Comparison of ENCODE assay signal across 17 cellular contexts in the genomic region with DNA sequence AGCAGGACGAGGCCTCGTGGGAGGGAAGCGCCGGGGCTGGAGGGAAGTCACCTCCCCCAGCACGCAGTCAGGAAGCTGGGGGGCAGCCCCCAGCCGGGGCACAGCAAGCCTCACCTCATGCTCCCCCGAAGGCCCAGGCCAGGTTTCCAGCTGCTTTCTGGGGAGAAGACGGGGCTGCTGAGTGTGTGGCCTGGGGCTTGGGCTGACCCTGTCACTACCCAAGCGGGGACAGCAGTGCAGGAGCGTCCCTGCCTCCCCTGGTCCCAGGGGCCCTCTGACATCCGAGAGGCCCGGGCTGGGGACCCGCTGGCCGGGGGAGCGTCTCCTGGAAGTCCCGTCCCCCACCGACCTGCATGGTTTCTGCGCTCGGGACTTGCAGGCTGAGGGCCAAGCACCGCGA. TPM values are rescaled to one million over a fixed set of nuclear protein-coding genes. Genes with fewer than 3 reads are reported as not detected.
DNase-seq lines count a peak whose midpoint lies in the region; ATAC-seq and TF ChIP-seq lines count a peak whose summit lies in the region.
"Had no signal": no experiment of that assay in that cellular context is flagged by ENCODE, and none has a peak within 500 bp of the region (broad histone marks: within the 10 kb centered on the region; RNA-seq: fewer than 3 reads in every experiment).

No MANE protein-coding gene starts in this region.

- no peaks in the 10 kb centered on the region for H3K27me3 ChIP-seq in BLaER1
- H3K27me3 ChIP-seq in neuronal stem cell (ENCODE audit: control insufficient read depth in 3 of 3, insufficient read depth in 3 of 3, low read depth in 1 of 3, low read length in 3 of 3), result peaks cover 0 to 4% (median 0%) of the 10 kb centered on the region in 3 experiments
- no peaks in the 10 kb centered on the region for H3K27me3 ChIP-seq in Peyer's patch

- no peak for ATAC-seq in HG03097 (IDR thresholded peaks at IDR 0.05; ENCODE audit: low FRiP score, unreplicated experiment)
- ATAC-seq in HG03520 (IDR thresholded peaks at IDR 0.05; ENCODE audit: unreplicated experiment), result no peak
- ATAC-seq: GM12878, HepG2 had no signal

- no peak overlapping the region for H3K23ac ChIP-seq in neuronal stem cell (ENCODE audit: low read depth, low read length, poor library complexity)

- H3K79me1 ChIP-seq in neuronal stem cell (ENCODE audit: low read depth, low read length), result no peaks in the 10 kb centered on the region

- no CpG with 5 or more reads among the region's 21 CpGs for WGBS in neuronal stem cell (ENCODE audit: extremely low coverage in 2 of 2, insufficient read length in 2 of 2, insufficient replicate concordance in 1 of 2), 2 donors

- no peak for TF ChIP-seq POLR2A in Peyer's patch (IDR thresholded peaks at IDR 0.05)

- no peak overlapping the region for H3K14ac ChIP-seq in neuronal stem cell (ENCODE audit: low read length)

- peak overlapping the region; percentile 83 for H3K18ac ChIP-seq in neuronal stem cell (ENCODE audit: low read length)

- H3K27ac ChIP-seq in BLaER1, result peak overlapping the region; percentile 58; the same call in 1 of the 2 replicates
- no peak overlapping the region for H3K27ac ChIP-seq in neuronal stem cell (replicated peaks; ENCODE audit: low read length)
- no peak overlapping the region for H3K27ac ChIP-seq in Peyer's patch
- no peak overlapping the region for H3K27ac ChIP-seq in caudate nucleus (ENCODE audit: low read depth, low read length)

- H3K4me2 ChIP-seq in BLaER1 (peak overlapping the region; percentile 75), neuronal stem cell (ENCODE audit: insufficient read depth, low read length, poor library complexity, severe bottlenecking) (no peak overlapping the region)
- H3K4me2 ChIP-seq: GM23338 had no signal

- H3K36me3 Mint-ChIP-seq in chondrocyte (ENCODE audit: low read depth), result no peaks in the 10 kb centered on the region

- H2AK5ac ChIP-seq in neuronal stem cell (ENCODE audit: low read depth, low read length), result no peak overlapping the region

- H3K9me3 ChIP-seq in BLaER1 (peaks cover 5% of the 10 kb centered on the region; the same call in 1 of the 2 replicates), neuronal stem cell (replicated peaks in 1 of 2; ENCODE audit: control insufficient read depth in 2 of 2, insufficient read depth in 1 of 2, low read depth in 1 of 2, low read length in 2 of 2) (peaks cover 7% of the 10 kb centered on the region in 2 donors), Peyer's patch (peaks cover 0 to 5% (median 0%) of the 10 kb centered on the region in 4 donors)

- no peaks in the 10 kb centered on the region for H3K4me1 Mint-ChIP-seq in chondrocyte (ENCODE audit: low read depth)

- 0 out of 2 replicates have a peak overlapping the region, but pooled peaks have one; percentile 34 for H3K9ac ChIP-seq in BLaER1
- H3K9ac ChIP-seq in neuronal stem cell (ENCODE audit: low read depth, low read length, poor library complexity), result no peak overlapping the region

- peak overlapping the region; percentile 37 for H2BK15ac ChIP-seq in neuronal stem cell (ENCODE audit: low read length)

- no peak overlapping the region for H3K4me3 Mint-ChIP-seq in chondrocyte (ENCODE audit: unreplicated experiment)
- H3K4me3 Mint-ChIP-seq: CD4-positive, alpha-beta T cell; GM23338; H9 had no signal

- TF ChIP-seq CTCF in chondrocyte (IDR thresholded peaks at IDR 0.05) (no peak), Peyer's patch (IDR thresholded peaks at IDR 0.05) (no peak)

- peaks cover 7% of the 10 kb centered on the region for H3K27me3 Mint-ChIP-seq in chondrocyte (ENCODE audit: low read depth)
- H3K27me3 Mint-ChIP-seq: CD4-positive, alpha-beta T cell had no signal

- H3K4ac ChIP-seq in neuronal stem cell (ENCODE audit: low read length), result no peak overlapping the region

- H3K4me1 ChIP-seq in BLaER1 (peaks cover 24% of the 10 kb centered on the region), neuronal stem cell (ENCODE audit: control insufficient read depth in 2 of 2, insufficient read depth in 1 of 2, low read depth in 1 of 2, low read length in 2 of 2) (peaks cover 0 to 3% of the 10 kb centered on the region in 2 donors), Peyer's patch (no peaks in the 10 kb centered on the region)

- H3K27ac Mint-ChIP-seq in chondrocyte (ENCODE audit: unreplicated experiment), result no peak overlapping the region
- H3K27ac Mint-ChIP-seq: CD4-positive, alpha-beta T cell; GM23338; H9 had no signal

- no peak overlapping the region for H3K4me3 ChIP-seq in BLaER1
- no peak overlapping the region for H3K4me3 ChIP-seq in neuronal stem cell (ENCODE audit: low read length in 2 of 2)
- H3K4me3 ChIP-seq in Peyer's patch, result no peak overlapping the region
- H3K4me3 ChIP-seq: GM12878, GM23338 had no signal

- H2AFZ ChIP-seq in neuronal stem cell (ENCODE audit: low read length), result no peak overlapping the region
- H2AFZ ChIP-seq: GM23338 had no signal

- no peak overlapping the region for H2BK5ac ChIP-seq in neuronal stem cell (ENCODE audit: low read length)

- no peak overlapping the region for H4K91ac ChIP-seq in neuronal stem cell (ENCODE audit: low read depth, low read length, poor library complexity)

- no peak overlapping the region for H2BK120ac ChIP-seq in neuronal stem cell (ENCODE audit: low read depth, low read length)

- H4K8ac ChIP-seq in neuronal stem cell (ENCODE audit: low read depth, low read length), result no peak overlapping the region

- peak; percentile 17 for DNase-seq in 8988T
- DNase-seq in chondrocyte (ENCODE audit: low spot score), result peak; percentile 71
- DNase-seq in neuronal stem cell (ENCODE audit: low spot score), result no peak
- no peak for DNase-seq in Peyer's patch
- DNase-seq in caudate nucleus (lab: John Stamatoyannopoulos, UW), result no peak
- DNase-seq: Calu3; CD4-positive, alpha-beta T cell; DMS 273 treated with DMSO at 0.1 percent for 48 hours; H9 had no signal

- no peaks in the 10 kb centered on the region for H4K20me1 ChIP-seq in BLaER1

- no peaks in the 10 kb centered on the region for H3K36me3 ChIP-seq in BLaER1
- H3K36me3 ChIP-seq in neuronal stem cell (replicated peaks in 1 of 2; ENCODE audit: control insufficient read depth in 2 of 2, insufficient read depth in 2 of 2, low read length in 2 of 2), result no peaks in the 10 kb centered on the region
- no peaks in the 10 kb centered on the region for H3K36me3 ChIP-seq in Peyer's patch

- H2BK12ac ChIP-seq in neuronal stem cell (ENCODE audit: low read length), result no peak overlapping the region

- no peaks in the 10 kb centered on the region for H3K9me3 Mint-ChIP-seq in chondrocyte (ENCODE audit: low read depth)
- H3K9me3 Mint-ChIP-seq: CD4-positive, alpha-beta T cell had no signal

RNA-seq across cellular contexts. Expression of a gene that starts 19.7 kb away (rescaled TPM):
- total RNA-seq in chondrocyte (not detected in 3 replicates), Peyer's patch (not detected)
- 0.08 TPM for polyA plus RNA-seq in neuronal stem cell (2013, experiment 1 of 2)
- polyA plus RNA-seq in neuronal stem cell (2013, experiment 2 of 2), result 0.06 TPM
- total RNA-seq: A673; Calu3; CD4-positive, alpha-beta T cell; GM12878; HepG2 had no signal
- polyA plus RNA-seq: BJ, HepG2 had no signal

Comparison
In these comparisons a context has a peak if more than half of its experiments do, and no peak if none do; other contexts are left out.
1. DNase-seq: peak in 8988T (single experiment) and chondrocyte (single experiment); none in neuronal stem cell (single experiment), Peyer's patch (0 of 3) and caudate nucleus (0 of 61).